Comparison of ENCODE assay signal across 20 cellular contexts in genomic region chr3:71488391-71488809, GRCh38.
DNase-seq lines count a peak whose midpoint lies in the region; ATAC-seq and TF ChIP-seq lines count a peak whose summit lies in the region.
"Had no signal": no experiment of that assay in that cellular context is flagged by ENCODE, and none has a peak within 500 bp of the region (broad histone marks: within the 10 kb centered on the region; RNA-seq: fewer than 3 reads in every experiment).

No MANE protein-coding gene starts in this region.

- no peak for TF ChIP-seq CTCF in SK-N-SH (IDR thresholded peaks at IDR 0.05)
- TF ChIP-seq CTCF in osteoblast (IDR thresholded peaks at IDR 0.05; ENCODE audit: extremely low read depth, low read depth, low read length): no peak
- TF ChIP-seq CTCF in GM20000 (IDR thresholded peaks at IDR 0.05; ENCODE audit: extremely low read depth, missing control alignments): no peak

- H3K27me3 ChIP-seq in SK-N-SH (ENCODE audit: insufficient read depth): no peaks in the 10 kb centered on the region
- H3K27me3 ChIP-seq in osteoblast (ENCODE audit: insufficient read depth, low read length): no peaks in the 10 kb centered on the region
- H3K27me3 ChIP-seq: esophagus muscularis mucosa, heart right ventricle, testis had no signal

- H3K36me3 ChIP-seq in SK-N-SH (replicated peaks in 1 of 2; ENCODE audit: control insufficient read depth in 1 of 2, insufficient read depth in 2 of 2, low read length in 1 of 2) (peaks cover 14 to 46% of the 10 kb centered on the region in 2 experiments), osteoblast (ENCODE audit: insufficient read depth, low read length) (peaks cover 31% of the 10 kb centered on the region)

- H3K9me3 Mint-ChIP-seq in activated naive CD8-positive, alpha-beta T cell treated with anti-CD3 and anti-CD28 coated beads for 36 hours: peaks cover 17% of the 10 kb centered on the region
- peaks cover 7 to 11% of the 10 kb centered on the region in 2 donors for H3K9me3 Mint-ChIP-seq in stimulated activated naive CD8-positive, alpha-beta T cell treated with anti-CD3 and anti-CD28 coated beads, Interleukin-15, amount 100 ng/mL, for 72 hours

- peak; percentile 52 for DNase-seq in stimulated activated CD4-positive, alpha-beta T cell treated with anti-CD3 and anti-CD28 coated beads, Interleukin-15, amount 100 ng/mL, for 24 hours
- DNase-seq in stimulated activated CD4-positive, alpha-beta T cell treated with anti-CD3 and anti-CD28 coated beads, Interleukin-1b, Interleukin-23, amount 100 ng/mL, for 48 hours: no peak
- peak; percentile 42 for DNase-seq in SK-N-SH
- peak; percentile 61 for DNase-seq in activated naive CD8-positive, alpha-beta T cell treated with anti-CD3 and anti-CD28 coated beads for 36 hours
- peak; percentile 21 to 31 for DNase-seq in stimulated activated naive CD8-positive, alpha-beta T cell treated with anti-CD3 and anti-CD28 coated beads, Interleukin-15, amount 100 ng/mL, for 72 hours
- no peak for DNase-seq in effector CD8-positive, alpha-beta T cell (lab: John Stamatoyannopoulos, UW)
- DNase-seq in osteoblast (ENCODE audit: insufficient read length, low spot score, missing footprints): no peak
- DNase-seq in GM20000 (ENCODE audit: low spot score): no peak
- DNase-seq: HCEC 1CT; heart right ventricle; NCI-H1436 treated with DMSO at 0.1 percent for 48 hours; NCI-H774; stimulated activated CD4-positive, alpha-beta T cell treated with anti-CD3 and anti-CD28 coated beads, Interleukin-12 subunit alpha, Interleukin-12 subunit beta, amount 100 ng/mL, for 4 hours; testis had no signal

- no peak overlapping the region; a peak in 1 of 4 replicates for H3K4me3 ChIP-seq in SK-N-SH (ENCODE audit: low read depth in 2 of 2, low read length in 1 of 2)
- no peak overlapping the region for H3K4me3 ChIP-seq in osteoblast (ENCODE audit: insufficient read depth, low read length)
- H3K4me3 ChIP-seq: coronary artery, esophagus muscularis mucosa, heart right ventricle, testis had no signal

- H3F3A ChIP-seq in SK-N-SH (replicated peaks; ENCODE audit: insufficient read depth): no peaks in the 10 kb centered on the region

- no peaks in the 10 kb centered on the region for H3K27me3 Mint-ChIP-seq in activated naive CD8-positive, alpha-beta T cell treated with anti-CD3 and anti-CD28 coated beads for 36 hours
- no peaks in the 10 kb centered on the region for H3K27me3 Mint-ChIP-seq in stimulated activated naive CD8-positive, alpha-beta T cell treated with anti-CD3 and anti-CD28 coated beads, Interleukin-15, amount 100 ng/mL, for 72 hours
- H3K27me3 Mint-ChIP-seq: progenitor cell of endocrine pancreas had no signal

- H3K4me2 ChIP-seq in SK-N-SH: 0 out of 2 replicates have a peak overlapping the region, but pooled peaks have one; percentile 7
- H3K4me2 ChIP-seq in osteoblast (ENCODE audit: insufficient read depth, low read length): no peak overlapping the region
- H3K4me2 ChIP-seq: KMS-11 had no signal

- H3K27ac Mint-ChIP-seq in activated naive CD8-positive, alpha-beta T cell treated with anti-CD3 and anti-CD28 coated beads for 36 hours: peak overlapping the region; percentile 97
- H3K27ac Mint-ChIP-seq in stimulated activated naive CD8-positive, alpha-beta T cell treated with anti-CD3 and anti-CD28 coated beads, Interleukin-15, amount 100 ng/mL, for 72 hours: peak overlapping the region; percentile 97 to 98
- H3K27ac Mint-ChIP-seq: progenitor cell of endocrine pancreas had no signal

- peaks cover 4 to 16% of the 10 kb centered on the region in 2 experiments; a peak in 3 of 4 replicates for H3K4me1 ChIP-seq in SK-N-SH (ENCODE audit: control insufficient read depth in 1 of 2, insufficient read depth in 2 of 2, low read depth in 1 of 2, low read length in 1 of 2)
- no peaks in the 10 kb centered on the region for H3K4me1 ChIP-seq in osteoblast (ENCODE audit: insufficient read depth, low read length)
- H3K4me1 ChIP-seq: testis had no signal

- POLR2A ChIA-PET in SK-N-SH (lab: Yijun Ruan, JAX): no interaction called here

- H3K9me3 ChIP-seq in SK-N-SH: no peaks in the 10 kb centered on the region
- no peaks in the 10 kb centered on the region for H3K9me3 ChIP-seq in osteoblast (ENCODE audit: low read depth, low read length)
- H3K9me3 ChIP-seq: testis had no signal

- H3K4me3 Mint-ChIP-seq in activated naive CD8-positive, alpha-beta T cell treated with anti-CD3 and anti-CD28 coated beads for 36 hours: peak overlapping the region; percentile 77
- peak overlapping the region; percentile 55 to 82 for H3K4me3 Mint-ChIP-seq in stimulated activated naive CD8-positive, alpha-beta T cell treated with anti-CD3 and anti-CD28 coated beads, Interleukin-15, amount 100 ng/mL, for 72 hours
- H3K4me3 Mint-ChIP-seq: T-helper 1 cell treated with Interleukin-12 subunit alpha and Interleukin-12 subunit beta and Interleukin-4 antibody, amounts not matched to agents 30 μg/mL and 1 μg/mL, for 36 hours had no signal

- peaks cover 83% of the 10 kb centered on the region for H3K4me1 Mint-ChIP-seq in activated naive CD8-positive, alpha-beta T cell treated with anti-CD3 and anti-CD28 coated beads for 36 hours
- peaks cover 88% of the 10 kb centered on the region for H3K4me1 Mint-ChIP-seq in stimulated activated naive CD8-positive, alpha-beta T cell treated with anti-CD3 and anti-CD28 coated beads, Interleukin-15, amount 100 ng/mL, for 72 hours

- peaks cover 54% of the 10 kb centered on the region for H3K36me3 Mint-ChIP-seq in activated naive CD8-positive, alpha-beta T cell treated with anti-CD3 and anti-CD28 coated beads for 36 hours

- H3K9me2 ChIP-seq in SK-N-SH: no peaks in the 10 kb centered on the region

- no peaks in the 10 kb centered on the region for H4K20me1 ChIP-seq in SK-N-SH (ENCODE audit: insufficient read depth)
- H4K20me1 ChIP-seq in osteoblast (ENCODE audit: insufficient read depth, low read length): no peaks in the 10 kb centered on the region

- 17% methylated on average over 6 of the region's 6 CpGs for WGBS in SK-N-SH (ENCODE audit: low lambda C conversion rate)

- H3K9ac ChIP-seq in SK-N-SH: no peak overlapping the region
- H3K9ac ChIP-seq: KMS-11 had no signal

- CTCF ChIA-PET in SK-N-SH (lab: Yijun Ruan, JAX): interaction anchor here (1.2 kb wide), 1 partner anchor 11 kb away, joined by 3 read pairs; no protein-coding TSS in a partner anchor

- peaks cover 93% of the 10 kb centered on the region for H3K79me2 ChIP-seq in SK-N-SH (ENCODE audit: insufficient read depth)
- peaks cover 70% of the 10 kb centered on the region for H3K79me2 ChIP-seq in osteoblast (ENCODE audit: insufficient read depth, low read length)

- peak in 1 of 2 experiments; percentile 46; a peak in 3 of 4 replicates for TF ChIP-seq EP300 in SK-N-SH (IDR thresholded peaks at IDR 0.05; ENCODE audit: borderline replicate concordance in 1 of 2, low read depth in 1 of 2, low read length in 1 of 2)

- ATAC-seq in stimulated activated naive CD8-positive, alpha-beta T cell treated with anti-CD3 and anti-CD28 coated beads, Interleukin-15, amount 100 ng/mL, for 72 hours: peak; percentile 9
- ATAC-seq: heart right ventricle had no signal

- TF ChIP-seq RAD21 in SK-N-SH (IDR thresholded peaks at IDR 0.05; ENCODE audit: low read length): no peak

- peak overlapping the region; percentile 27 to 58 for H3K27ac ChIP-seq in SK-N-SH (ENCODE audit: low read depth in 2 of 2, low read length in 1 of 2)
- H3K27ac ChIP-seq in osteoblast (ENCODE audit: low read depth, low read length): no peak overlapping the region
- H3K27ac ChIP-seq: coronary artery, esophagus muscularis mucosa, KMS-11, RWPE1, testis had no signal

- H2AFZ ChIP-seq in SK-N-SH (ENCODE audit: low read depth): no peak overlapping the region
- H2AFZ ChIP-seq in osteoblast (ENCODE audit: low read length): no peak overlapping the region

TF ChIP-seq in SK-N-SH, 30 proteins besides CTCF, POLR2A, EP300 and RAD21:
- TF ChIP-seq EZH2phosphoT487 (IDR thresholded peaks at IDR 0.05; ENCODE audit: borderline replicate concordance, low read depth) (no peak), MXI1 (IDR thresholded peaks at IDR 0.05; ENCODE audit: low read depth, low read length) (peak; percentile 30; the same call in 1 of the 2 replicates), NFIC (IDR thresholded peaks at IDR 0.05; ENCODE audit: borderline replicate concordance) (peak; percentile 47; the same call in 1 of the 2 replicates), PBX3 (IDR thresholded peaks at IDR 0.05) (peak; percentile 13), GATA2 (CRISPR knock-in tag; IDR thresholded peaks at IDR 0.05) (peak; percentile 50)

Comparison
In these comparisons a context has a peak if more than half of its experiments do, and no peak if none do; other contexts are left out.
1. DNase-seq: peak in stimulated activated CD4-positive, alpha-beta T cell treated with anti-CD3 and anti-CD28 coated beads, Interleukin-15, amount 100 ng/mL, for 24 hours (single experiment), SK-N-SH (single experiment), activated naive CD8-positive, alpha-beta T cell treated with anti-CD3 and anti-CD28 coated beads for 36 hours (single experiment) and stimulated activated naive CD8-positive, alpha-beta T cell treated with anti-CD3 and anti-CD28 coated beads, Interleukin-15, amount 100 ng/mL, for 72 hours (2 of 2); none in stimulated activated CD4-positive, alpha-beta T cell treated with anti-CD3 and anti-CD28 coated beads, Interleukin-1b, Interleukin-23, amount 100 ng/mL, for 48 hours (single experiment), effector CD8-positive, alpha-beta T cell (single experiment), osteoblast (single experiment) and GM20000 (single experiment).